21 cellular contexts compared by ENCODE assay signal in the genomic region with DNA sequence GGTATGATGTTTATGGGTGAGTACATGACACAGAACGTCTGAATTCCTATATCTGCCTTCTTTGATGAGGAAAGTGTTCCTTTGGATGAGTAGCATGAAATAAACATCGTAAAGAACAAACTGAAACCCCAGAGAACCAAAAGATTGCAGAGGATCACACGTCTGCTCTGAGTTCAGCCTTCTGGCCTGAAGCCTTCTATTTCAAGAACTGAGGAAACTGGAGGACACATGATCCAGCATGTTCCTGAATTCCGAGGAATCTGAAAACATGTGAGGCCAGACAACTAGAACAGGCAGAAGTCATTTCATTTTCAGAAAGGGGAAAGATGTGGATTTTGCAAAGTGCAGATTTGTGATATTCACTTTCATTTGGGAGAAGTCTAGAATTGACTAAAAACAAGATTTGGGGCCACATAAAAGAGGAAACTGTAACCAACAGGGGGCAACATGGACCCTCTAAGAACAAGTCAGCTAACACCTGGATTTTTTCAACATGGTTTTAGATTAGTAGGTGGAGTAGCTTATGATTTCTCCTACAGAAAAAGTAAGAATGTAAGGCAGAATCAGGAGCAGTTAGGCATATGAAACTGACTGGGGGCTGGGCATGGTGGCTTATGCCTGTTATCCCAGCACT. TPM values are rescaled to one million over a fixed set of nuclear protein-coding genes. Genes with fewer than 3 reads are reported as not detected.
DNase-seq lines count a peak whose midpoint lies in the region; ATAC-seq, FAIRE-seq and TF ChIP-seq lines count a peak whose summit lies in the region.
"Had no signal": no experiment of that assay in that cellular context is flagged by ENCODE, and none has a peak within 500 bp of the region (broad histone marks: within the 10 kb centered on the region; RNA-seq: fewer than 3 reads in every experiment).

No MANE protein-coding gene starts in this region.

- TF ChIP-seq EP300 in H1 (IDR thresholded peaks at IDR 0.05; ENCODE audit: borderline replicate concordance in 1 of 2, low read depth in 2 of 2, low read length in 2 of 2) = no peak

- POLR2A ChIA-PET in H1 (lab: Charles Lee; ENCODE audit: partially characterized antibody) = interaction anchor here (0.7 to 2.5 kb wide), 7 partner anchors 9 to 55 kb away, joined by 3 to 7 read pairs (median 3); a partner anchor contains a TSS

- H3K27ac ChIP-seq in DND-41 (ENCODE audit: low read length) (no peak overlapping the region), H1 (ENCODE audit: low read depth, low read length) (no peak overlapping the region), neuronal stem cell (replicated peaks; ENCODE audit: low read length) (no peak overlapping the region)
- H3K27ac ChIP-seq: C4-2B, coronary artery, gastrocnemius medialis, RWPE1, tibial artery had no signal

- H4K20me1 ChIP-seq in DND-41 (ENCODE audit: insufficient read depth, low read length) (no peaks in the 10 kb centered on the region), Loucy (ENCODE audit: insufficient read depth, low read length, poor library complexity, severe bottlenecking) (no peaks in the 10 kb centered on the region), H1 (replicated peaks in 1 of 2; ENCODE audit: control insufficient read depth in 1 of 2, insufficient read depth in 2 of 2, low read length in 2 of 2) (no peaks in the 10 kb centered on the region)

- no peak overlapping the region for H3K9ac ChIP-seq in DND-41 (ENCODE audit: low read depth, low read length)
- H3K9ac ChIP-seq in Loucy (ENCODE audit: low read depth, low read length, poor library complexity, severe bottlenecking) = no peak overlapping the region
- no peak overlapping the region for H3K9ac ChIP-seq in H1 (replicated peaks in 1 of 4; ENCODE audit: extremely low read depth in 1 of 4, low read depth in 3 of 4, low read length in 3 of 4)
- no peak overlapping the region for H3K9ac ChIP-seq in neuronal stem cell (ENCODE audit: low read depth, low read length, poor library complexity)

- no peak overlapping the region for H2BK15ac ChIP-seq in H1 (ENCODE audit: low read length)
- H2BK15ac ChIP-seq in neuronal stem cell (ENCODE audit: low read length) = no peak overlapping the region

- H3K4me2 ChIP-seq in DND-41 (ENCODE audit: insufficient read depth, low read length) = no peak overlapping the region
- H3K4me2 ChIP-seq in Loucy (ENCODE audit: low read depth, low read length, poor library complexity, severe bottlenecking) = no peak overlapping the region
- no peak overlapping the region for H3K4me2 ChIP-seq in H1 (ENCODE audit: insufficient read depth in 1 of 2, low read depth in 2 of 2, low read length in 2 of 2)
- H3K4me2 ChIP-seq in neuronal stem cell (ENCODE audit: insufficient read depth, low read length, poor library complexity, severe bottlenecking) = no peak overlapping the region

- no peaks in the 10 kb centered on the region for H3K36me3 ChIP-seq in DND-41 (ENCODE audit: insufficient read depth, low read length)
- no peaks in the 10 kb centered on the region for H3K36me3 ChIP-seq in Loucy (ENCODE audit: insufficient read depth, low read length)
- H3K36me3 ChIP-seq in H1 (ENCODE audit: control insufficient read depth in 2 of 4, insufficient read depth in 4 of 4, low read length in 3 of 4) = no peaks in the 10 kb centered on the region
- no peaks in the 10 kb centered on the region for H3K36me3 ChIP-seq in neuronal stem cell (replicated peaks in 1 of 2; ENCODE audit: control insufficient read depth in 2 of 2, insufficient read depth in 2 of 2, low read length in 2 of 2)
- H3K36me3 ChIP-seq: gastrocnemius medialis, tibial artery had no signal

- peak; percentile 53 to 65 for TF ChIP-seq RAD21 in H1 (IDR thresholded peaks at IDR 0.05 in 1 of 2, conservative IDR thresholded peaks at IDR 0.05 in 1 of 2; ENCODE audit: low read depth in 2 of 2, low read length in 2 of 2)

- no peak overlapping the region for H3K14ac ChIP-seq in H1 (ENCODE audit: insufficient read length)
- no peak overlapping the region for H3K14ac ChIP-seq in neuronal stem cell (ENCODE audit: low read length)

- H3K18ac ChIP-seq in H1 (ENCODE audit: extremely low read depth, low read length) = peak overlapping the region; percentile 7; the same call in 1 of the 2 replicates
- H3K18ac ChIP-seq in neuronal stem cell (ENCODE audit: low read length) = no peak overlapping the region

- no peak overlapping the region for H4K91ac ChIP-seq in H1 (replicated peaks; ENCODE audit: insufficient read length, low read length)
- H4K91ac ChIP-seq in neuronal stem cell (ENCODE audit: low read depth, low read length, poor library complexity) = no peak overlapping the region

- H3K23ac ChIP-seq in H1 (ENCODE audit: insufficient read length) = no peak overlapping the region
- H3K23ac ChIP-seq in neuronal stem cell (ENCODE audit: low read depth, low read length, poor library complexity) = no peak overlapping the region

- H3K9me2 ChIP-seq in Loucy (replicated peaks; ENCODE audit: low read depth, low read length) = no peaks in the 10 kb centered on the region

- H2AFZ ChIP-seq in DND-41 (ENCODE audit: low read depth, low read length) (no peak overlapping the region), Loucy (ENCODE audit: low read length) (no peak overlapping the region), H1 (ENCODE audit: low read length) (peak overlapping the region; percentile 66; the same call in 1 of the 2 replicates), neuronal stem cell (ENCODE audit: low read length) (peak overlapping the region; percentile 56)

- peak overlapping the region; percentile 1 for H4K5ac ChIP-seq in H1 (ENCODE audit: insufficient read length, low read depth, low read length)

- H4K8ac ChIP-seq in H1 (ENCODE audit: extremely low read depth, insufficient read depth, low read length) (no peak overlapping the region; the same call in 1 of the 2 replicates), neuronal stem cell (ENCODE audit: low read depth, low read length) (no peak overlapping the region)

- peak; percentile 60 for FAIRE-seq in H1 (lab: Jason Lieb, UNC)
- FAIRE-seq: kidney had no signal

- TF ChIP-seq POLR2A in H1 (IDR thresholded peaks at IDR 0.05; ENCODE audit: control extremely low read depth in 1 of 2, low read depth in 2 of 2, low read length in 2 of 2) = no peak

- H3K79me2 ChIP-seq in DND-41 (ENCODE audit: insufficient read depth, low read length) = no peaks in the 10 kb centered on the region
- H3K79me2 ChIP-seq in Loucy (ENCODE audit: insufficient read depth, low read length) = no peaks in the 10 kb centered on the region
- no peaks in the 10 kb centered on the region for H3K79me2 ChIP-seq in H1 (ENCODE audit: control insufficient read depth in 1 of 2, insufficient read depth in 2 of 2, low read length in 2 of 2)

- WGBS in H1 (ENCODE audit: extremely low coverage in 1 of 2, insufficient coverage in 1 of 2, insufficient read length in 1 of 2, insufficient replicate concordance in 2 of 2, low coverage in 1 of 2, low lambda C conversion rate in 2 of 2, missing lambda C conversion rate in 1 of 2), 2 experiments = 90% methylated on average over 4 of the region's 4 CpGs; no CpG with 5 or more reads in 1 of the 2 experiments
- WGBS in neuronal stem cell (ENCODE audit: extremely low coverage in 2 of 2, insufficient read length in 2 of 2, insufficient replicate concordance in 1 of 2), 2 donors = no CpG with 5 or more reads among the region's 4 CpGs

- ATAC-seq in DND-41 (ENCODE audit: insufficient read depth, low read depth) (no peak; the same call in 2 of the 3 replicates), HG03442 (IDR thresholded peaks at IDR 0.05; ENCODE audit: unreplicated experiment) (no peak), Right ventricle myocardium superior (ENCODE audit: poor library complexity) (no peak)
- ATAC-seq: gastrocnemius medialis had no signal

- H3K27me3 ChIP-seq in DND-41 (ENCODE audit: insufficient read depth, low read length, poor library complexity) = no peaks in the 10 kb centered on the region
- no peaks in the 10 kb centered on the region for H3K27me3 ChIP-seq in Loucy (ENCODE audit: insufficient read depth, low read length, poor library complexity, severe bottlenecking)
- no peaks in the 10 kb centered on the region for H3K27me3 ChIP-seq in H1 (replicated peaks in 1 of 4; ENCODE audit: control insufficient read depth in 3 of 4, extremely low read depth in 1 of 4, insufficient read depth in 3 of 4, low read length in 3 of 4)
- peaks cover 0 to 2% (median 0%) of the 10 kb centered on the region in 3 experiments for H3K27me3 ChIP-seq in neuronal stem cell (ENCODE audit: control insufficient read depth in 3 of 3, insufficient read depth in 3 of 3, low read depth in 1 of 3, low read length in 3 of 3)
- H3K27me3 ChIP-seq: gastrocnemius medialis, tibial artery had no signal

- H3K56ac ChIP-seq in H1 (replicated peaks; ENCODE audit: insufficient read length, low read depth, low read length) = no peak overlapping the region

- H3K79me1 ChIP-seq in H1 (ENCODE audit: low read depth, low read length) (no peaks in the 10 kb centered on the region), neuronal stem cell (ENCODE audit: low read depth, low read length) (no peaks in the 10 kb centered on the region)

- no peak overlapping the region for H2BK5ac ChIP-seq in H1 (ENCODE audit: low read depth, low read length)
- no peak overlapping the region for H2BK5ac ChIP-seq in neuronal stem cell (ENCODE audit: low read length)

- no peaks in the 10 kb centered on the region for H3K23me2 ChIP-seq in H1 (ENCODE audit: low read depth, low read length)

- intact Hi-C loops in Right ventricle myocardium superior (cut with DNase I) = no loop called here

- TF ChIP-seq CTCF in DND-41 (IDR thresholded peaks at IDR 0.05; ENCODE audit: borderline replicate concordance, extremely low read depth, low read length, poor library complexity, severe bottlenecking) (peak; percentile 36), Loucy (conservative IDR thresholded peaks at IDR 0.05; ENCODE audit: low read length) (peak; percentile 54), H1 (IDR thresholded peaks at IDR 0.05; ENCODE audit: control extremely low read depth in 1 of 3, insufficient read depth in 1 of 3, low read depth in 1 of 3, low read length in 3 of 3) (peak in 1 of 3 experiments; percentile 35; a peak in 2 of 4 replicates)

- H2BK12ac ChIP-seq in H1 (ENCODE audit: low read depth, low read length) (no peak overlapping the region), neuronal stem cell (ENCODE audit: low read length) (no peak overlapping the region)

- H3K4ac ChIP-seq in H1 (replicated peaks; ENCODE audit: insufficient read length, low read depth, low read length) (no peak overlapping the region), neuronal stem cell (ENCODE audit: low read length) (no peak overlapping the region)

- no peak overlapping the region for H2BK120ac ChIP-seq in H1 (replicated peaks; ENCODE audit: low read depth, low read length)
- H2BK120ac ChIP-seq in neuronal stem cell (ENCODE audit: low read depth, low read length) = no peak overlapping the region

- no peaks in the 10 kb centered on the region for H3K4me1 ChIP-seq in DND-41 (ENCODE audit: insufficient read depth, low read length)
- no peaks in the 10 kb centered on the region for H3K4me1 ChIP-seq in Loucy (ENCODE audit: insufficient read depth, low read length, poor library complexity, severe bottlenecking)
- peaks cover 0 to 9% (median 3%) of the 10 kb centered on the region in 4 experiments; a peak in 3 of 7 replicates for H3K4me1 ChIP-seq in H1 (replicated peaks in 1 of 4; ENCODE audit: control insufficient read depth in 3 of 4, insufficient read depth in 4 of 4, low read length in 3 of 4)
- H3K4me1 ChIP-seq in neuronal stem cell (ENCODE audit: control insufficient read depth in 2 of 2, insufficient read depth in 1 of 2, low read depth in 1 of 2, low read length in 2 of 2) = no peaks in the 10 kb centered on the region
- H3K4me1 ChIP-seq: gastrocnemius medialis, tibial artery had no signal

- H3K9me3 ChIP-seq in DND-41 (ENCODE audit: insufficient read depth, low read length, severe bottlenecking) (no peaks in the 10 kb centered on the region), Loucy (ENCODE audit: insufficient read depth, low read depth, low read length) (no peaks in the 10 kb centered on the region), H1 (ENCODE audit: insufficient read depth in 2 of 2, low read depth in 1 of 2, low read length in 1 of 2) (no peaks in the 10 kb centered on the region), neuronal stem cell (replicated peaks in 1 of 2; ENCODE audit: control insufficient read depth in 2 of 2, insufficient read depth in 1 of 2, low read depth in 1 of 2, low read length in 2 of 2) (no peaks in the 10 kb centered on the region)
- H3K9me3 ChIP-seq: gastrocnemius medialis, tibial artery had no signal

- CTCF ChIA-PET in H1 (lab: Charles Lee; ENCODE audit: partially characterized antibody) = interaction anchor here (0.6 to 6.9 kb wide), 15 partner anchors 10 to 120 kb away, joined by 3 to 67 read pairs (median 5); a partner anchor contains a TSS

- H3F3A ChIP-seq in Loucy (ENCODE audit: low read depth) = no peaks in the 10 kb centered on the region

- no peak overlapping the region; the same call in none of the 2 replicates for H2BK20ac ChIP-seq in H1 (ENCODE audit: low read length)

- H3K4me3 ChIP-seq in DND-41 (ENCODE audit: low read depth in 1 of 2, low read length in 2 of 2) (no peak overlapping the region), Loucy (ENCODE audit: low read length, poor library complexity, severe bottlenecking) (no peak overlapping the region), H1 (ENCODE audit: extremely low read depth in 1 of 4, insufficient read depth in 2 of 4, low read depth in 3 of 4, low read length in 4 of 4) (no peak overlapping the region), neuronal stem cell (ENCODE audit: low read length in 2 of 2) (no peak overlapping the region)
- H3K4me3 ChIP-seq: coronary artery, gastrocnemius medialis, tibial artery had no signal

- H2AK5ac ChIP-seq in H1 (ENCODE audit: low read depth, low read length) (no peak overlapping the region), neuronal stem cell (ENCODE audit: low read depth, low read length) (no peak overlapping the region)

- no peak for DNase-seq in DND-41
- DNase-seq in H1 (ENCODE audit: low read depth in 1 of 2, low spot score in 2 of 2) = no peak
- DNase-seq in neuronal stem cell (ENCODE audit: low spot score) = no peak
- no peak for DNase-seq in NCI-H2081 (lab: John Stamatoyannopoulos, UW)
- no peak for DNase-seq in activated CD4-positive, alpha-beta T cell treated with anti-CD3 and anti-CD28 coated beads, Interleukin-2, amount 50 U/mL, for 48 hours
- DNase-seq in Right ventricle myocardium superior = no peak
- DNase-seq: activated CD4-positive, alpha-beta T cell treated with anti-CD3 and anti-CD28 coated beads, Interleukin-2, amount 10 ng/mL, durations not matched to agents 7 days and 5 days; amygdala; EL; gastrocnemius medialis; kidney; NCI-H1436; NCI-H510A treated with DMSO at 0.1 percent for 48 hours; retina; tibial artery had no signal

RNA-seq across cellular contexts. Expression of a gene that starts 8.3 kb away (rescaled TPM):
- total RNA-seq in H1 (2021; fragmentation: NEBNext Ultra II Directional; extraction: Animal tissue kit (Norgen Biotek cat#: 25700)) = not detected in 2 replicates
- polyA plus RNA-seq in H1 (2011; rRNA removed) = not detected in 2 replicates
- not detected for polyA plus RNA-seq in H1 (2011; cell fraction: cytosol; rRNA removed)
- polyA plus RNA-seq in H1 (2011; cell fraction: nucleus; rRNA removed) = not detected
- polyA plus RNA-seq in H1 (2012, experiment 1 of 2) = not detected in 4 replicates
- not detected for polyA plus RNA-seq in H1 (2012, experiment 2 of 2)
- not detected for polyA plus RNA-seq in H1 (2013, experiment 1 of 2)
- polyA plus RNA-seq in H1 (2013, experiment 2 of 2) = not detected
- 0.17 TPM in 1 of 2 replicates, not detected in the other for polyA minus RNA-seq in H1 (2011; rRNA and poly(A)+ RNA removed)
- not detected for polyA minus RNA-seq in H1 (2011; cell fraction: cytosol; rRNA and poly(A)+ RNA removed)
- polyA minus RNA-seq in H1 (2011; cell fraction: nucleus; rRNA and poly(A)+ RNA removed) = not detected
- polyA plus RNA-seq in neuronal stem cell (2013, experiment 1 of 2) = not detected
- not detected for polyA plus RNA-seq in neuronal stem cell (2013, experiment 2 of 2)
- not detected for total RNA-seq in Right ventricle myocardium superior
- total RNA-seq: activated CD4-positive, alpha-beta T cell treated with anti-CD3 and anti-CD28 coated beads, Interleukin-2, amount 10 ng/mL, durations not matched to agents 7 days and 5 days; gastrocnemius medialis; kidney; T-helper 2 cell treated with Interferon-gamma antibody and Interleukin-4, amounts not matched to agents 100 ng/mL and 5 ng/mL, for 36 hours had no signal

RNA-seq across cellular contexts. Expression of a gene that starts 16.2 kb away (rescaled TPM):
- 43.5 and 43.6 TPM in 2 replicates for total RNA-seq in H1 (2021; fragmentation: NEBNext Ultra II Directional; extraction: Animal tissue kit (Norgen Biotek cat#: 25700))
- 20.5 and 27.3 TPM in 2 replicates for polyA plus RNA-seq in H1 (2011; rRNA removed)
- polyA plus RNA-seq in H1 (2011; cell fraction: cytosol; rRNA removed) = 26.4 TPM
- polyA plus RNA-seq in H1 (2011; cell fraction: nucleus; rRNA removed) = 10.7 TPM
- polyA plus RNA-seq in H1 (2012, experiment 1 of 2) = 20.0 to 27.4 TPM (median 23.2 TPM) in 4 replicates
- polyA plus RNA-seq in H1 (2012, experiment 2 of 2) = 3.5 TPM
- 65.8 TPM for polyA plus RNA-seq in H1 (2013, experiment 1 of 2)
- 67.5 TPM for polyA plus RNA-seq in H1 (2013, experiment 2 of 2)
- 10.3 and 11.3 TPM in 2 replicates for polyA minus RNA-seq in H1 (2011; rRNA and poly(A)+ RNA removed)
- polyA minus RNA-seq in H1 (2011; cell fraction: cytosol; rRNA and poly(A)+ RNA removed) = 6.0 TPM
- polyA minus RNA-seq in H1 (2011; cell fraction: nucleus; rRNA and poly(A)+ RNA removed) = 13.0 TPM
- polyA plus RNA-seq in neuronal stem cell (2013, experiment 1 of 2) = 32.6 TPM
- 34.4 TPM for polyA plus RNA-seq in neuronal stem cell (2013, experiment 2 of 2)
- total RNA-seq in Right ventricle myocardium superior = 57.8 TPM

RNA-seq across cellular contexts. Expression of a gene that starts 23.3 kb away (rescaled TPM):
- 46.3 and 46.9 TPM in 2 replicates for total RNA-seq in H1 (2021; fragmentation: NEBNext Ultra II Directional; extraction: Animal tissue kit (Norgen Biotek cat#: 25700))
- 6.8 and 13.1 TPM in 2 replicates for polyA plus RNA-seq in H1 (2011; rRNA removed)
- 11.5 TPM for polyA plus RNA-seq in H1 (2011; cell fraction: cytosol; rRNA removed)
- polyA plus RNA-seq in H1 (2011; cell fraction: nucleus; rRNA removed) = 6.3 TPM
- 8.3 to 20.3 TPM (median 10.9 TPM) in 4 replicates for polyA plus RNA-seq in H1 (2012, experiment 1 of 2)
- polyA plus RNA-seq in H1 (2012, experiment 2 of 2) = 1.5 TPM
- polyA plus RNA-seq in H1 (2013, experiment 1 of 2) = 27.0 TPM
- polyA plus RNA-seq in H1 (2013, experiment 2 of 2) = 27.1 TPM
- polyA minus RNA-seq in H1 (2011; rRNA and poly(A)+ RNA removed) = 19.4 and 29.9 TPM in 2 replicates
- polyA minus RNA-seq in H1 (2011; cell fraction: cytosol; rRNA and poly(A)+ RNA removed) = 17.4 TPM
- 33.2 TPM for polyA minus RNA-seq in H1 (2011; cell fraction: nucleus; rRNA and poly(A)+ RNA removed)
- 19.1 TPM for polyA plus RNA-seq in neuronal stem cell (2013, experiment 1 of 2)
- 20.5 TPM for polyA plus RNA-seq in neuronal stem cell (2013, experiment 2 of 2)
- total RNA-seq in Right ventricle myocardium superior = 17.5 TPM

RNA-seq across cellular contexts. Expression of a gene that starts 51.3 kb away (rescaled TPM):
- 186 and 201 TPM in 2 replicates for total RNA-seq in H1 (2021; fragmentation: NEBNext Ultra II Directional; extraction: Animal tissue kit (Norgen Biotek cat#: 25700))
- polyA plus RNA-seq in H1 (2011; rRNA removed) = 14.7 and 19.1 TPM in 2 replicates
- polyA plus RNA-seq in H1 (2011; cell fraction: cytosol; rRNA removed) = 51.8 TPM
- polyA plus RNA-seq in H1 (2011; cell fraction: nucleus; rRNA removed) = 21.0 TPM
- polyA plus RNA-seq in H1 (2012, experiment 1 of 2) = 107 to 213 TPM (median 119 TPM) in 4 replicates
- polyA plus RNA-seq in H1 (2012, experiment 2 of 2) = 17.0 TPM
- 165 TPM for polyA plus RNA-seq in H1 (2013, experiment 1 of 2)
- 155 TPM for polyA plus RNA-seq in H1 (2013, experiment 2 of 2)
- 66.2 and 97.0 TPM in 2 replicates for polyA minus RNA-seq in H1 (2011; rRNA and poly(A)+ RNA removed)
- 53.7 TPM for polyA minus RNA-seq in H1 (2011; cell fraction: cytosol; rRNA and poly(A)+ RNA removed)
- 108 TPM for polyA minus RNA-seq in H1 (2011; cell fraction: nucleus; rRNA and poly(A)+ RNA removed)
- 58.8 TPM for polyA plus RNA-seq in neuronal stem cell (2013, experiment 1 of 2)
- 57.9 TPM for polyA plus RNA-seq in neuronal stem cell (2013, experiment 2 of 2)
- total RNA-seq in Right ventricle myocardium superior = 30.1 TPM

RNA-seq across cellular contexts. Expression of a gene that starts 51.3 kb away (rescaled TPM):
- 46.8 and 56.0 TPM in 2 replicates for total RNA-seq in H1 (2021; fragmentation: NEBNext Ultra II Directional; extraction: Animal tissue kit (Norgen Biotek cat#: 25700))
- polyA plus RNA-seq in H1 (2011; rRNA removed) = 34.0 and 50.2 TPM in 2 replicates
- polyA plus RNA-seq in H1 (2011; cell fraction: cytosol; rRNA removed) = 57.3 TPM
- polyA plus RNA-seq in H1 (2011; cell fraction: nucleus; rRNA removed) = 59.4 TPM
- 59.6 to 93.2 TPM (median 63.5 TPM) in 4 replicates for polyA plus RNA-seq in H1 (2012, experiment 1 of 2)
- polyA plus RNA-seq in H1 (2012, experiment 2 of 2) = 8.7 TPM
- 32.4 TPM for polyA plus RNA-seq in H1 (2013, experiment 1 of 2)
- polyA plus RNA-seq in H1 (2013, experiment 2 of 2) = 27.8 TPM
- polyA minus RNA-seq in H1 (2011; rRNA and poly(A)+ RNA removed) = 43.5 and 55.3 TPM in 2 replicates
- polyA minus RNA-seq in H1 (2011; cell fraction: cytosol; rRNA and poly(A)+ RNA removed) = 18.1 TPM
- polyA minus RNA-seq in H1 (2011; cell fraction: nucleus; rRNA and poly(A)+ RNA removed) = 54.8 TPM
- polyA plus RNA-seq in neuronal stem cell (2013, experiment 1 of 2) = 13.1 TPM
- 11.9 TPM for polyA plus RNA-seq in neuronal stem cell (2013, experiment 2 of 2)
- 23.0 TPM for total RNA-seq in Right ventricle myocardium superior

Comparison
In these comparisons a context has a peak if more than half of its experiments do, and no peak if none do; other contexts are left out.
1. H2AFZ ChIP-seq: peak in H1 (single experiment) and neuronal stem cell (single experiment); none in DND-41 (single experiment) and Loucy (single experiment).